In genomic region chr18:48913723-48914122, GRCh38 we compare ENCODE assay signal across 15 cellular contexts. TPM values are rescaled to one million over a fixed set of nuclear protein-coding genes. Genes with fewer than 3 reads are reported as not detected.
DNase-seq lines count a peak whose midpoint lies in the region; ATAC-seq and TF ChIP-seq lines count a peak whose summit lies in the region.
"Had no signal": no experiment of that assay in that cellular context is flagged by ENCODE, and none has a peak within 500 bp of the region (broad histone marks: within the 10 kb centered on the region; RNA-seq: fewer than 3 reads in every experiment).

No MANE protein-coding gene starts in this region.

- H3K56ac ChIP-seq in H9 (ENCODE audit: insufficient read length, low read depth, low read length): no peak overlapping the region

- H4K20me1 ChIP-seq in H9 (ENCODE audit: control insufficient read depth, insufficient read depth, insufficient read length): no peaks in the 10 kb centered on the region

- H3K27me3 Mint-ChIP-seq in CD14-positive monocyte (ENCODE audit: low read depth in 3 of 3) (peaks cover 0 to 10% (median 10%) of the 10 kb centered on the region in 3 donors), H9 (ENCODE audit: low read depth) (no peaks in the 10 kb centered on the region; the same call in none of the 2 replicates)
- no peaks in the 10 kb centered on the region for H3K27me3 Mint-ChIP-seq in activated T-helper 17 cell treated with anti-CD3 and anti-CD28 coated beads, Interleukin-2, amount 50 U/mL, for 72 hours
- H3K27me3 Mint-ChIP-seq: IgD-negative memory B cell had no signal

- peak; percentile 15 for DNase-seq in CD14-positive monocyte (ENCODE audit: low spot score)
- DNase-seq in H9: peak; percentile 18
- peak; percentile 1 for DNase-seq in kidney tubule cell (ENCODE audit: low spot score)
- no peak for DNase-seq in stimulated activated CD4-positive, alpha-beta T cell treated with anti-CD3 and anti-CD28 coated beads, Interleukin-4, amount 100 ng/mL, for 24 hours
- no peak for DNase-seq in spleen
- no peak for DNase-seq in stimulated activated naive CD4-positive, alpha-beta T cell (lab: John Stamatoyannopoulos, UW)
- DNase-seq in NCI-H1436 treated with DMSO at 0.1 percent for 48 hours (lab: John Stamatoyannopoulos, UW): no peak
- DNase-seq: DMS 273 treated with DMSO at 0.1 percent for 48 hours, EL, NCI-H187, NCI-H446 treated with DMSO at 0.1 percent for 48 hours had no signal

- TF ChIP-seq POLR2A in spleen (IDR thresholded peaks at IDR 0.05): no peak

- no peaks in the 10 kb centered on the region for H3K79me2 ChIP-seq in H9 (ENCODE audit: insufficient read depth, low read length)

- H3K9me3 Mint-ChIP-seq in CD14-positive monocyte (peaks cover 0 to 6% (median 0%) of the 10 kb centered on the region in 7 donors), H9 (no peaks in the 10 kb centered on the region)
- H3K9me3 Mint-ChIP-seq in activated T-helper 17 cell treated with anti-CD3 and anti-CD28 coated beads, Interleukin-2, amount 50 U/mL, for 72 hours: no peaks in the 10 kb centered on the region
- H3K9me3 Mint-ChIP-seq: IgD-negative memory B cell had no signal

- no peak overlapping the region for H2BK12ac ChIP-seq in H9 (ENCODE audit: insufficient read length, low read depth, low read length)

- H3K36me3 Mint-ChIP-seq in CD14-positive monocyte (peaks cover 3 to 6% of the 10 kb centered on the region in 2 donors), H9 (ENCODE audit: insufficient read depth in 1 of 3, low read depth in 3 of 3) (peaks cover 0 to 4% (median 0%) of the 10 kb centered on the region in 3 experiments; a peak in 1 of 7 replicates)
- H3K36me3 Mint-ChIP-seq in activated T-helper 17 cell treated with anti-CD3 and anti-CD28 coated beads, Interleukin-2, amount 50 U/mL, for 72 hours (ENCODE audit: low read depth): no peaks in the 10 kb centered on the region

- H3K4ac ChIP-seq in H9 (ENCODE audit: low read depth, low read length): no peak overlapping the region

- no peak overlapping the region for H3K23ac ChIP-seq in H9 (ENCODE audit: insufficient read length, low read depth, low read length)

- TF ChIP-seq CTCF in CD14-positive monocyte (IDR thresholded peaks at IDR 0.05) (no peak), H9 (conservative IDR thresholded peaks at IDR 0.05) (no peak), spleen (IDR thresholded peaks at IDR 0.05 in 8 of 11, conservative IDR thresholded peaks at IDR 0.05 in 3 of 11) (no peak)

- intact Hi-C loops in CD14-positive monocyte (cut with micrococcal nuclease): no loop called here
- intact Hi-C loops in spleen (cut with DNase I; ENCODE audit: low total_unique reads): no loop called here

- H3K4me1 ChIP-seq in H9 (ENCODE audit: insufficient read depth, low read length) (no peaks in the 10 kb centered on the region), spleen (peaks cover 4 to 53% (median 22%) of the 10 kb centered on the region in 6 donors)
- H3K4me1 ChIP-seq: HAP-1 had no signal

- H3K18ac ChIP-seq in H9 (ENCODE audit: insufficient read length, low read depth, low read length): no peak overlapping the region

- H2BK20ac ChIP-seq in H9 (ENCODE audit: low read depth, low read length, poor library complexity, severe bottlenecking): no peak overlapping the region

- H2BK120ac ChIP-seq in H9 (ENCODE audit: low read depth, low read length, poor library complexity, severe bottlenecking): no peak overlapping the region

- H3K27me3 ChIP-seq in H9 (ENCODE audit: insufficient read depth, low read length) (no peaks in the 10 kb centered on the region), spleen (replicated peaks in 1 of 7) (no peaks in the 10 kb centered on the region)
- H3K27me3 ChIP-seq: BLaER1 treated with 17β-estradiol and CSF1 and Interleukin-3, amounts not matched to agents 10 nM and 100 nM had no signal

- no CpG with 5 or more reads among the region's 4 CpGs for WGBS in H9 (ENCODE audit: extremely low coverage, insufficient read length, low lambda C conversion rate)
- WGBS in spleen, 5 donors: 75 to 97% (median 90%) methylated on average over 4 of the region's 4 CpGs

- H4K8ac ChIP-seq in H9 (replicated peaks; ENCODE audit: insufficient read length, low read depth, low read length): no peak overlapping the region

- H3K9me3 ChIP-seq in H9 (ENCODE audit: control insufficient read depth, low read depth, low read length): no peaks in the 10 kb centered on the region
- no peaks in the 10 kb centered on the region for H3K9me3 ChIP-seq in spleen
- H3K9me3 ChIP-seq: BLaER1 treated with 17β-estradiol and CSF1 and Interleukin-3, amounts not matched to agents 10 nM and 100 nM; HAP-1 had no signal

- H2AFZ ChIP-seq in H9 (ENCODE audit: low read length): no peak overlapping the region

- no peak overlapping the region for H3K14ac ChIP-seq in H9 (ENCODE audit: insufficient read depth, low read length)

- no peak overlapping the region for H2AK5ac ChIP-seq in H9 (ENCODE audit: insufficient read length, low read length)

- no peak overlapping the region for H3K9ac ChIP-seq in H9 (ENCODE audit: extremely low read depth, insufficient read length, low read length)
- H3K9ac ChIP-seq: BLaER1 treated with 17β-estradiol and CSF1 and Interleukin-3, amounts not matched to agents 10 nM and 100 nM had no signal

- H3T11ph ChIP-seq in H9 (ENCODE audit: low read length): no peak overlapping the region

- H3K4me2 ChIP-seq in H9 (ENCODE audit: insufficient read depth, insufficient read length, low read length): no peak overlapping the region

- no peak overlapping the region for H3K27ac Mint-ChIP-seq in CD14-positive monocyte
- no peak overlapping the region for H3K27ac Mint-ChIP-seq in H9
- peak overlapping the region; percentile 71 for H3K27ac Mint-ChIP-seq in activated T-helper 17 cell treated with anti-CD3 and anti-CD28 coated beads, Interleukin-2, amount 50 U/mL, for 72 hours
- H3K27ac Mint-ChIP-seq: IgD-negative memory B cell had no signal

- H3K4me3 Mint-ChIP-seq in CD14-positive monocyte (no peak overlapping the region), H9 (no peak overlapping the region)
- H3K4me3 Mint-ChIP-seq in activated T-helper 17 cell treated with anti-CD3 and anti-CD28 coated beads, Interleukin-2, amount 50 U/mL, for 72 hours: no peak overlapping the region
- H3K4me3 Mint-ChIP-seq: IgD-negative memory B cell had no signal

- no peak overlapping the region for H4K91ac ChIP-seq in H9 (ENCODE audit: insufficient read length, low read depth, low read length)

- H2BK15ac ChIP-seq in H9 (ENCODE audit: low read depth, low read length): no peak overlapping the region

- no peaks in the 10 kb centered on the region for H3K23me2 ChIP-seq in H9 (ENCODE audit: insufficient read length, low read depth, low read length, poor library complexity, severe bottlenecking)

- H3K4me1 Mint-ChIP-seq in CD14-positive monocyte (peaks cover 40% of the 10 kb centered on the region), H9 (peaks cover 12 to 16% of the 10 kb centered on the region in 2 experiments; a peak in 3 of 4 replicates)
- peaks cover 25% of the 10 kb centered on the region for H3K4me1 Mint-ChIP-seq in activated T-helper 17 cell treated with anti-CD3 and anti-CD28 coated beads, Interleukin-2, amount 50 U/mL, for 72 hours

- H3K36me3 ChIP-seq in spleen: no peaks in the 10 kb centered on the region
- H3K36me3 ChIP-seq: HAP-1 had no signal

- no peak overlapping the region for H3K27ac ChIP-seq in H9 (ENCODE audit: insufficient read length, low read depth, low read length)
- H3K27ac ChIP-seq in spleen: no peak overlapping the region

- H3K79me1 ChIP-seq in H9 (ENCODE audit: insufficient read depth, low read depth, low read length, poor library complexity, severe bottlenecking): no peaks in the 10 kb centered on the region

- H4K5ac ChIP-seq in H9 (ENCODE audit: insufficient read length, low read depth, low read length): no peak overlapping the region

- no peak overlapping the region for H3K4me3 ChIP-seq in spleen
- H3K4me3 ChIP-seq: BLaER1 treated with 17β-estradiol and CSF1 and Interleukin-3, amounts not matched to agents 10 nM and 100 nM; HAP-1 had no signal

- ATAC-seq in activated T-helper 17 cell treated with anti-CD3 and anti-CD28 coated beads, Interleukin-2, amount 50 U/mL, for 72 hours (replicated peaks): no peak

- H2BK5ac ChIP-seq in H9 (ENCODE audit: insufficient read length, low read length): no peak overlapping the region

RNA-seq across cellular contexts. Expression of gene SMAD7, which starts 37.0 kb away (rescaled TPM):
- polyA plus RNA-seq in CD14-positive monocyte: 1 to 10 TPM; 1.4 to 1.5 TPM
- total RNA-seq in H9 (2021): 27.7 and 29.4 TPM in 2 replicates
- 10 to 100 TPM; 23.4 to 40.7 TPM for total RNA-seq in activated T-helper 17 cell treated with anti-CD3 and anti-CD28 coated beads, Interleukin-2, amount 50 U/mL, for 72 hours
- total RNA-seq in spleen: 10 to 100 TPM; 14.3 to 21.2 (median 16.2) TPM
- polyA plus RNA-seq in spleen: 1 to 10 TPM; 2.5 to 5.4 (median 4.6) TPM

Comparison
In these comparisons a context has a peak if more than half of its experiments do, and no peak if none do; other contexts are left out.
1. DNase-seq: peak in CD14-positive monocyte (single experiment), H9 (single experiment) and kidney tubule cell (single experiment); none in stimulated activated CD4-positive, alpha-beta T cell treated with anti-CD3 and anti-CD28 coated beads, Interleukin-4, amount 100 ng/mL, for 24 hours (single experiment), spleen (single experiment), stimulated activated naive CD4-positive, alpha-beta T cell (0 of 6) and NCI-H1436 treated with DMSO at 0.1 percent for 48 hours (single experiment).